In genomic region chr20:37630161-37630560, GRCh38 we compare ENCODE assay signal across 1 cellular context.
TF ChIP-seq lines count a peak whose summit lies in the region.

No MANE protein-coding gene starts in this region.

TF ChIP-seq in HepG2, 621 proteins besides CTCF, POLR2A, EP300 and RAD21 (continued from another document):
- peak in 1 of 2 experiments; percentile 29; a peak in 1 of 4 replicates for TF ChIP-seq REST (IDR thresholded peaks at IDR 0.05; ENCODE audit: borderline replicate concordance in 1 of 2, low read depth in 1 of 2, low read length in 2 of 2)
- 0 out of 2 replicates have a peak, but pooled peaks have one; percentile 39 for TF ChIP-seq MIER2 (CRISPR knock-in tag; IDR thresholded peaks at IDR 0.05)
- TF ChIP-seq ELF4 (CRISPR knock-in tag; IDR thresholded peaks at IDR 0.05; ENCODE audit: borderline replicate concordance) = no peak
- TF ChIP-seq, protein P1, sequence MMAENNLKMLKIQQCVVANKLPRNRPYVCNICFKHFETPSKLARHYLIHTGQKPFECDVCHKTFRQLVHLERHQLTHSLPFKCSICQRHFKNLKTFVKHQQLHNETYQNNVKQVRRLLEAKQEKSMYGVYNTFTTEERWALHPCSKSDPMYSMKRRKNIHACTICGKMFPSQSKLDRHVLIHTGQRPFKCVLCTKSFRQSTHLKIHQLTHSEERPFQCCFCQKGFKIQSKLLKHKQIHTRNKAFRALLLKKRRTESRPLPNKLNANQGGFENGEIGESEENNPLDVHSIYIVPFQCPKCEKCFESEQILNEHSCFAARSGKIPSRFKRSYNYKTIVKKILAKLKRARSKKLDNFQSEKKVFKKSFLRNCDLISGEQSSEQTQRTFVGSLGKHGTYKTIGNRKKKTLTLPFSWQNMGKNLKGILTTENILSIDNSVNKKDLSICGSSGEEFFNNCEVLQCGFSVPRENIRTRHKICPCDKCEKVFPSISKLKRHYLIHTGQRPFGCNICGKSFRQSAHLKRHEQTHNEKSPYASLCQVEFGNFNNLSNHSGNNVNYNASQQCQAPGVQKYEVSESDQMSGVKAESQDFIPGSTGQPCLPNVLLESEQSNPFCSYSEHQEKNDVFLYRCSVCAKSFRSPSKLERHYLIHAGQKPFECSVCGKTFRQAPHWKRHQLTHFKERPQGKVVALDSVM (CRISPR knock-in tag; IDR thresholded peaks at IDR 0.05) = no peak
- TF ChIP-seq, protein P2, sequence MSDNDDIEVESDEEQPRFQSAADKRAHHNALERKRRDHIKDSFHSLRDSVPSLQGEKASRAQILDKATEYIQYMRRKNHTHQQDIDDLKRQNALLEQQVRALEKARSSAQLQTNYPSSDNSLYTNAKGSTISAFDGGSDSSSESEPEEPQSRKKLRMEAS (IDR thresholded peaks at IDR 0.05) = no peak
- TF ChIP-seq, protein P3, sequence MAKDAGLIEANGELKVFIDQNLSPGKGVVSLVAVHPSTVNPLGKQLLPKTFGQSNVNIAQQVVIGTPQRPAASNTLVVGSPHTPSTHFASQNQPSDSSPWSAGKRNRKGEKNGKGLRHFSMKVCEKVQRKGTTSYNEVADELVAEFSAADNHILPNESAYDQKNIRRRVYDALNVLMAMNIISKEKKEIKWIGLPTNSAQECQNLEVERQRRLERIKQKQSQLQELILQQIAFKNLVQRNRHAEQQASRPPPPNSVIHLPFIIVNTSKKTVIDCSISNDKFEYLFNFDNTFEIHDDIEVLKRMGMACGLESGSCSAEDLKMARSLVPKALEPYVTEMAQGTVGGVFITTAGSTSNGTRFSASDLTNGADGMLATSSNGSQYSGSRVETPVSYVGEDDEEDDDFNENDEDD (CRISPR knock-in tag; IDR thresholded peaks at IDR 0.05; ENCODE audit: borderline replicate concordance) = peak; percentile 48; the same call in 1 of the 2 replicates
- no peak for TF ChIP-seq ZNF563 (CRISPR knock-in tag; IDR thresholded peaks at IDR 0.05)
- TF ChIP-seq ZNF660 (CRISPR knock-in tag; IDR thresholded peaks at IDR 0.05; ENCODE audit: borderline replicate concordance, low read depth) = no peak
- TF ChIP-seq MTF2 (CRISPR knock-in tag; IDR thresholded peaks at IDR 0.05; ENCODE audit: borderline replicate concordance) = no peak
- 0 out of 2 replicates have a peak, but pooled peaks have one; percentile 35 for TF ChIP-seq E2F5 (CRISPR knock-in tag; conservative IDR thresholded peaks at IDR 0.05)
- TF ChIP-seq IRF9 (CRISPR knock-in tag; IDR thresholded peaks at IDR 0.05; ENCODE audit: borderline replicate concordance) = no peak
- no peak for TF ChIP-seq ZNF24 (IDR thresholded peaks at IDR 0.05)
- TF ChIP-seq ZNF609 (CRISPR knock-in tag; IDR thresholded peaks at IDR 0.05; ENCODE audit: borderline replicate concordance) = no peak
- TF ChIP-seq ZNF180 (CRISPR knock-in tag; IDR thresholded peaks at IDR 0.05; ENCODE audit: borderline replicate concordance, low read depth) = no peak
- TF ChIP-seq SPEN (CRISPR knock-in tag; IDR thresholded peaks at IDR 0.05; ENCODE audit: low read depth) = 0 out of 2 replicates have a peak, but pooled peaks have one; percentile 32
- peak; percentile 79 for TF ChIP-seq TFDP2 (CRISPR knock-in tag; IDR thresholded peaks at IDR 0.05)
- TF ChIP-seq ZNF598 (CRISPR knock-in tag; IDR thresholded peaks at IDR 0.05; ENCODE audit: borderline replicate concordance) = no peak
- no peak for TF ChIP-seq ZMYM4 (CRISPR knock-in tag; IDR thresholded peaks at IDR 0.05)
TF ChIP-seq in HepG2: peak in this region for 7.
